19 cellular contexts compared by ENCODE assay signal in the genomic region with DNA sequence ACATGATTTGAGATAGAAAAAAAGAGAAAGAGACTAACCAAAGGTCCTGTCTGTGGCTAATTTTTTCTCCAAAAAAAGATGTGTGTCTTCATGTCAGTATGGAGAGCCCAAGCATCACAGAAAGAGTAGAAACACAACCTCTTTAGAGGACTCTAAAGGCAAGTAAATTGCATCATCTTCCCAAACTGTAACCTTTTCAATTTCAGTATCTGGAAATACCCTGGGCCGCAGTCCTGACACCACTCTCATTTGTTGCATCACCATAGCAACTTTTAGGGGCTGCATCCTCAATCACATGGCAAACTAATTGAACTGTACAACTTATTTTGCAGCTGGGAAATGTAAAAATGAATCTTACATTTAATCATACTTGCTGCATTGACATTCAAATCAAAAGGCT.
DNase-seq lines count a peak whose midpoint lies in the region; ATAC-seq, FAIRE-seq and TF ChIP-seq lines count a peak whose summit lies in the region.
"Had no signal": no experiment of that assay in that cellular context is flagged by ENCODE, and none has a peak within 500 bp of the region (broad histone marks: within the 10 kb centered on the region; RNA-seq: fewer than 3 reads in every experiment).

No MANE protein-coding gene starts in this region.

- peak; percentile 9 to 12 for DNase-seq in activated T-cell treated with anti-CD3 and anti-CD28 coated beads, Interleukin-2, amount 50 U/mL, for 72 hours
- no peak for DNase-seq in activated T-cell treated with anti-CD3 and anti-CD28 coated beads, Interleukin-2, amount 50 U/mL, for 1 hour
- DNase-seq in GM12878 (ENCODE audit: low read depth, low spot score) (peak; percentile 7), endodermal cell (no peak)
- DNase-seq: CD8-positive, alpha-beta memory T cell; GF-D8; NCI-H1105 treated with DMSO at 0.1 percent for 48 hours; NCI-H446 treated with DMSO at 0.1 percent for 48 hours; posterior cingulate gyrus; stimulated activated CD4-positive, alpha-beta T cell treated with anti-CD3 and anti-CD28 coated beads, Interleukin-12 subunit alpha, Interleukin-12 subunit beta, amount 100 ng/mL, for 4 hours had no signal

- H3K27me3 Mint-ChIP-seq in activated T-cell treated with anti-CD3 and anti-CD28 coated beads, Interleukin-2, amount 50 U/mL, for 72 hours (ENCODE audit: low read depth), result peaks cover 6% of the 10 kb centered on the region
- no peaks in the 10 kb centered on the region for H3K27me3 Mint-ChIP-seq in endodermal cell (ENCODE audit: insufficient read depth)
- H3K27me3 Mint-ChIP-seq: central memory CD8-positive, alpha-beta T cell had no signal

- no peak overlapping the region for H3K4me3 ChIP-seq in GM12878
- no peak overlapping the region for H3K4me3 ChIP-seq in endodermal cell (ENCODE audit: low read length)
- H3K4me3 ChIP-seq: tibial nerve had no signal

- 0 out of 4 replicates have a peak, but pooled peaks of 1 of the 2 experiments have one; percentile 6 for TF ChIP-seq EP300 in GM12878 (IDR thresholded peaks at IDR 0.05; ENCODE audit: borderline replicate concordance in 1 of 2, control insufficient read depth in 1 of 2, low read depth in 2 of 2, low read length in 2 of 2)

- CTCF ChIA-PET in GM12878 (lab: Yijun Ruan, JAX), result interaction anchor here (1.1 to 1.4 kb wide), 3 partner anchors 46 to 587 kb away, joined by 3 to 4 read pairs (median 3); no protein-coding TSS in a partner anchor

- no peak overlapping the region for H3K9ac ChIP-seq in GM12878 (ENCODE audit: control insufficient read depth, insufficient read depth, low read length)
- no peak overlapping the region for H3K9ac ChIP-seq in endodermal cell (ENCODE audit: extremely low read depth, low read length, poor library complexity, severe bottlenecking)

- no peak overlapping the region for H2AFZ ChIP-seq in GM12878 (ENCODE audit: control insufficient read depth, low read depth, low read length)

- H3K36me3 Mint-ChIP-seq in activated T-cell treated with anti-CD3 and anti-CD28 coated beads, Interleukin-2, amount 50 U/mL, for 72 hours (ENCODE audit: insufficient read depth in 2 of 2), result no peaks in the 10 kb centered on the region
- no peaks in the 10 kb centered on the region for H3K36me3 Mint-ChIP-seq in endodermal cell (ENCODE audit: low read depth)
- H3K36me3 Mint-ChIP-seq: activated naive CD4-positive, alpha-beta T cell treated with anti-CD3 and anti-CD28 coated beads, Interleukin-2, amount 50 U/mL, for 72 hours; CD8-positive, alpha-beta memory T cell had no signal

- peak; percentile 80 to 86 for ATAC-seq in activated T-cell treated with anti-CD3 and anti-CD28 coated beads, Interleukin-2, amount 50 U/mL, for 72 hours (replicated peaks in 1 of 2)
- ATAC-seq in GM21717 (IDR thresholded peaks at IDR 0.05; ENCODE audit: unreplicated experiment), result peak; percentile 82
- peak; percentile 64 for ATAC-seq in HG03066 (IDR thresholded peaks at IDR 0.05; ENCODE audit: low read depth, unreplicated experiment)
- peak; percentile 95 for ATAC-seq in GM12878
- no peak for ATAC-seq in HG03097 (IDR thresholded peaks at IDR 0.05; ENCODE audit: low FRiP score, unreplicated experiment)
- ATAC-seq in HG02623 (IDR thresholded peaks at IDR 0.05; ENCODE audit: unreplicated experiment), result no peak

- TF ChIP-seq CTCF in GM12878 (IDR thresholded peaks at IDR 0.05 in 2 of 3, conservative IDR thresholded peaks at IDR 0.05 in 1 of 3; ENCODE audit: control insufficient read depth in 2 of 3, extremely low read depth in 1 of 3, insufficient read depth in 1 of 3, low read depth in 3 of 3, low read length in 3 of 3) (no peak), endodermal cell (conservative IDR thresholded peaks at IDR 0.05) (no peak)

- 20% methylated on average over 1 of the region's 1 CpG for WGBS in GM12878 (ENCODE audit: insufficient coverage, insufficient replicate concordance, low lambda C conversion rate, missing lambda C conversion rate)
- WGBS in endodermal cell (ENCODE audit: insufficient coverage in 1 of 2, insufficient read length in 1 of 2), 2 experiments, result 87% methylated on average over 1 of the region's 1 CpG; no CpG with 5 or more reads in 1 of the 2 experiments

- peak overlapping the region; percentile 27 to 58 for H3K4me3 Mint-ChIP-seq in activated T-cell treated with anti-CD3 and anti-CD28 coated beads, Interleukin-2, amount 50 U/mL, for 72 hours
- no peak overlapping the region for H3K4me3 Mint-ChIP-seq in endodermal cell
- H3K4me3 Mint-ChIP-seq: CD8-positive, alpha-beta memory T cell; central memory CD8-positive, alpha-beta T cell had no signal

- intact Hi-C loops in GM12878 (cut with micrococcal nuclease; ENCODE audit: unreplicated experiment), result no loop called here

- H3K27ac Mint-ChIP-seq in activated T-cell treated with anti-CD3 and anti-CD28 coated beads, Interleukin-2, amount 50 U/mL, for 72 hours, result peak overlapping the region; percentile 52
- H3K27ac Mint-ChIP-seq in endodermal cell, result no peak overlapping the region
- H3K27ac Mint-ChIP-seq: activated naive CD4-positive, alpha-beta T cell treated with anti-CD3 and anti-CD28 coated beads, Interleukin-2, amount 50 U/mL, for 72 hours; CD8-positive, alpha-beta memory T cell had no signal

- H3K36me3 ChIP-seq in GM12878 (ENCODE audit: control insufficient read depth in 2 of 2, insufficient read depth in 2 of 2, low read length in 1 of 2), result no peaks in the 10 kb centered on the region
- H3K36me3 ChIP-seq in endodermal cell (ENCODE audit: control insufficient read depth, insufficient read depth, low read length), result no peaks in the 10 kb centered on the region
- H3K36me3 ChIP-seq: tibial nerve had no signal

- no peak for FAIRE-seq in GM12878 (lab: Jason Lieb, UNC)
- FAIRE-seq: islet of Langerhans had no signal

- H3K9me3 Mint-ChIP-seq in activated T-cell treated with anti-CD3 and anti-CD28 coated beads, Interleukin-2, amount 50 U/mL, for 72 hours, result peaks cover 3 to 9% of the 10 kb centered on the region in 2 donors
- H3K9me3 Mint-ChIP-seq in endodermal cell, result no peaks in the 10 kb centered on the region

- H3K4me1 ChIP-seq in GM12878 (ENCODE audit: control insufficient read depth, insufficient read depth, low read length) (no peaks in the 10 kb centered on the region), endodermal cell (ENCODE audit: control insufficient read depth, insufficient read depth, low read length) (no peaks in the 10 kb centered on the region)
- H3K4me1 ChIP-seq: tibial nerve had no signal

- POLR2A ChIA-PET in GM12878 (lab: Charles Lee), result no interaction called here

- SMC1A ChIA-PET in GM12878 (lab: Charles Lee; ENCODE audit: uncharacterized antibody, unreplicated experiment), result no interaction called here

- no peak overlapping the region for H3K4me2 ChIP-seq in GM12878 (ENCODE audit: control insufficient read depth, insufficient read depth)

- no peaks in the 10 kb centered on the region for H3K4me1 Mint-ChIP-seq in activated T-cell treated with anti-CD3 and anti-CD28 coated beads, Interleukin-2, amount 50 U/mL, for 72 hours (ENCODE audit: low read depth)
- H3K4me1 Mint-ChIP-seq in endodermal cell, result peaks cover 5% of the 10 kb centered on the region
- H3K4me1 Mint-ChIP-seq: CD8-positive, alpha-beta memory T cell; central memory CD8-positive, alpha-beta T cell had no signal

- no peak for TF ChIP-seq POLR2A in GM12878 (IDR thresholded peaks at IDR 0.05; ENCODE audit: low read depth, low read length)

- in situ Hi-C loops in GM12878 (cut with MboI), result no loop called here

- BruUV-seq in GM12878 (replicated peaks; lab: Mats Ljungman, UMichigan), result no TSS peak

- H3K27me3 ChIP-seq in GM12878 (replicated peaks in 1 of 2; ENCODE audit: control insufficient read depth in 2 of 2, insufficient read depth in 2 of 2, low read length in 1 of 2), result no peaks in the 10 kb centered on the region
- H3K27me3 ChIP-seq in endodermal cell (ENCODE audit: control insufficient read depth, insufficient read depth, low read length, poor library complexity, severe bottlenecking), result no peaks in the 10 kb centered on the region
- H3K27me3 ChIP-seq: tibial nerve had no signal

- TF ChIP-seq RAD21 in GM12878 (IDR thresholded peaks at IDR 0.05; ENCODE audit: insufficient read depth, low read depth, low read length), result no peak

- no peaks in the 10 kb centered on the region for H3K79me2 ChIP-seq in GM12878 (ENCODE audit: control insufficient read depth, insufficient read depth, low read length)

- H4K20me1 ChIP-seq in GM12878 (ENCODE audit: control insufficient read depth, insufficient read depth), result no peaks in the 10 kb centered on the region

- H3K9me3 ChIP-seq in GM12878 (replicated peaks; ENCODE audit: control insufficient read depth, insufficient read depth, low read length) (no peaks in the 10 kb centered on the region), endodermal cell (ENCODE audit: control insufficient read depth, low read length) (no peaks in the 10 kb centered on the region)
- H3K9me3 ChIP-seq: tibial nerve had no signal

- H3K27ac ChIP-seq in GM12878 (ENCODE audit: control insufficient read depth, insufficient read depth), result no peak overlapping the region
- no peak overlapping the region for H3K27ac ChIP-seq in endodermal cell (ENCODE audit: low read depth, low read length)
- H3K27ac ChIP-seq: tibial nerve, VCaP had no signal

- RAD21 ChIA-PET in GM12878 (lab: Charles Lee; ENCODE audit: unreplicated experiment), result no interaction called here

TF ChIP-seq in GM12878, 131 proteins besides CTCF, POLR2A, EP300 and RAD21:
- TF ChIP-seq MTA3 (IDR thresholded peaks at IDR 0.05; ENCODE audit: borderline replicate concordance, low read length), result no peak
- peak; percentile 32; the same call in 1 of the 2 replicates for TF ChIP-seq NFIC (IDR thresholded peaks at IDR 0.05; ENCODE audit: low read depth, low read length)
- 0 out of 2 replicates have a peak, but pooled peaks have one; percentile 23 for TF ChIP-seq ATF2 (IDR thresholded peaks at IDR 0.05; ENCODE audit: low read length)
- peak; percentile 42 for TF ChIP-seq JUNB (IDR thresholded peaks at IDR 0.05)
- TF ChIP-seq CEBPB (IDR thresholded peaks at IDR 0.05; ENCODE audit: borderline replicate concordance in 1 of 2, low read depth in 2 of 2, low read length in 2 of 2), result 0 out of 4 replicates have a peak, but pooled peaks of 1 of the 2 experiments have one; percentile 51

Comparison
In these comparisons a context has a peak if more than half of its experiments do, and no peak if none do; other contexts are left out.
1. DNase-seq: peak in activated T-cell treated with anti-CD3 and anti-CD28 coated beads, Interleukin-2, amount 50 U/mL, for 72 hours (2 of 2) and GM12878 (single experiment); none in activated T-cell treated with anti-CD3 and anti-CD28 coated beads, Interleukin-2, amount 50 U/mL, for 1 hour (single experiment) and endodermal cell (single experiment).
2. ATAC-seq: peak in activated T-cell treated with anti-CD3 and anti-CD28 coated beads, Interleukin-2, amount 50 U/mL, for 72 hours (2 of 2), GM21717 (single experiment), HG03066 (single experiment) and GM12878 (single experiment); none in HG03097 (single experiment) and HG02623 (single experiment).